ENCODE assay signal across 8 cellular contexts in the genomic region with DNA sequence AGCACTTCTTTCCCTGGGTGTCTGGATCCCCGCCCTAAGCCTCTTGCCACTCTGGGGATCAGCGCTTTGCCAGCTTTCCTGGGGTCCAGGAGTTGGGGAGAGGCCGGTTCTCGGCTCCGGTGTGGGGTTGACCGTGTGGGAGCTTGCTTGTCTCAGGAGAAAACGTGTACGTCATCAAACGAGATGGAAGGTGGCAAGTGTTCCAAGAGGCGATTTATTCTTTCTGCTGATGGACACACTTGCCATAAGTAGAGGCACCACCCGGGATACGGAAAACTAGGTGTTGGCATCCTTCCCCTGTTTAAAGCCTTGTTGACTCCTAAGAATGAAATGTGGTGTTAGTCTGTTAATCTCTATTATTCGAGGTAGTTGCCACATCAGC. TPM values are rescaled to one million over a fixed set of nuclear protein-coding genes. Genes with fewer than 3 reads are reported as not detected.
DNase-seq lines count a peak whose midpoint lies in the region; ATAC-seq and TF ChIP-seq lines count a peak whose summit lies in the region.

No MANE protein-coding gene starts in this region.

- DNase-seq in AG10803 (ENCODE audit: low read depth) (peak; percentile 31), SK-N-MC (ENCODE audit: low read depth, low spot score) (no peak), fibroblast of mammary gland (ENCODE audit: low read depth) (peak; percentile 63), sigmoid colon (no peak), EL (no peak)
- no peak for DNase-seq in stimulated activated CD4-positive, alpha-beta T cell treated with anti-CD3 and anti-CD28 coated beads, Interleukin-4, amount 100 ng/mL, for 24 hours

- H3K4me3 ChIP-seq in AG10803 (ENCODE audit: low read length) = peak overlapping the region; percentile 98
- H3K4me3 ChIP-seq in SK-N-MC = peak overlapping the region; percentile 100
- H3K4me3 ChIP-seq in fibroblast of mammary gland (ENCODE audit: control insufficient read depth, low read depth, low read length) = peak overlapping the region; percentile 88
- H3K4me3 ChIP-seq in sigmoid colon = peak overlapping the region; percentile 65 to 87 (median 78)

- 0 to 1% methylated on average over 13 of the region's 13 CpGs for WGBS in sigmoid colon, 2 donors

- peaks cover 0 to 30% (median 22%) of the 10 kb centered on the region in 4 donors for H3K4me1 ChIP-seq in sigmoid colon

- peak overlapping the region; percentile 100 for H3K9ac ChIP-seq in SK-N-MC (ENCODE audit: insufficient read length)

- intact Hi-C loops in sigmoid colon (cut with DNase I) = loop anchor here (2.0 kb wide), 2 partner anchors 119 to 149 kb away; a partner anchor contains a TSS

- H3K36me3 ChIP-seq in SK-N-MC (ENCODE audit: insufficient read depth, low read length) (peaks cover 39% of the 10 kb centered on the region), sigmoid colon (peaks cover 7 to 30% (median 21%) of the 10 kb centered on the region in 4 donors)

- TF ChIP-seq CTCF in AG10803 (conservative IDR thresholded peaks at IDR 0.05; ENCODE audit: low read length) (no peak), fibroblast of mammary gland (conservative IDR thresholded peaks at IDR 0.05; ENCODE audit: control insufficient read depth, insufficient read depth, low read depth, low read length) (no peak), sigmoid colon (IDR thresholded peaks at IDR 0.05) (no peak)

- TF ChIP-seq POLR2A in sigmoid colon (IDR thresholded peaks at IDR 0.05) = no peak

- no peaks in the 10 kb centered on the region for H3K9me3 ChIP-seq in SK-N-MC (ENCODE audit: low read depth, low read length)
- no peaks in the 10 kb centered on the region for H3K9me3 ChIP-seq in sigmoid colon

- no peaks in the 10 kb centered on the region for H3K27me3 ChIP-seq in sigmoid colon

- H3K27ac ChIP-seq in SK-N-MC (peak overlapping the region; percentile 95), sigmoid colon (peak overlapping the region; percentile 88 to 90 (median 89))

- peak; percentile 18 for ATAC-seq in GM21786 (IDR thresholded peaks at IDR 0.05; ENCODE audit: unreplicated experiment)
- no peak for ATAC-seq in GM19395 (IDR thresholded peaks at IDR 0.05; ENCODE audit: unreplicated experiment)

- no peak for TF ChIP-seq EP300 in sigmoid colon (IDR thresholded peaks at IDR 0.05)

RNA-seq across cellular contexts. Expression of a gene that starts 0.3 kb away (rescaled TPM):
- total RNA-seq in sigmoid colon = 1 to 10 TPM; 3.1 to 8.2 (median 3.6) TPM
- 1 to 10 TPM; 5.8 to 9.3 (median 6.0) TPM for polyA plus RNA-seq in sigmoid colon

RNA-seq across cellular contexts. Expression of a gene that starts 0.8 kb away (rescaled TPM):
- 1,000 to 10,000 TPM; 2,778 to 9,223 (median 4,574) TPM for total RNA-seq in sigmoid colon
- 1,000 to 10,000 TPM; 1,665 to 3,282 (median 2,730) TPM for polyA plus RNA-seq in sigmoid colon

RNA-seq across cellular contexts. Expression of a gene that starts 7.9 kb away (rescaled TPM):
- total RNA-seq in sigmoid colon = 10 to 100 TPM; 16.6 to 65.5 (median 53.3) TPM
- 10 to 100 TPM; 28.5 to 38.6 (median 30.0) TPM for polyA plus RNA-seq in sigmoid colon

Comparison
In these comparisons a context has a peak if more than half of its experiments do, and no peak if none do; other contexts are left out.
1. DNase-seq: peak in AG10803 (single experiment) and fibroblast of mammary gland (single experiment); none in SK-N-MC (single experiment), sigmoid colon (single experiment), EL (single experiment) and stimulated activated CD4-positive, alpha-beta T cell treated with anti-CD3 and anti-CD28 coated beads, Interleukin-4, amount 100 ng/mL, for 24 hours (single experiment).
2. Peak in every context shown above with its lines, with median percentiles within 50 percentile points of each other: H3K4me3 ChIP-seq.